ENCODE assay signal across 1 cellular context in the genomic region with DNA sequence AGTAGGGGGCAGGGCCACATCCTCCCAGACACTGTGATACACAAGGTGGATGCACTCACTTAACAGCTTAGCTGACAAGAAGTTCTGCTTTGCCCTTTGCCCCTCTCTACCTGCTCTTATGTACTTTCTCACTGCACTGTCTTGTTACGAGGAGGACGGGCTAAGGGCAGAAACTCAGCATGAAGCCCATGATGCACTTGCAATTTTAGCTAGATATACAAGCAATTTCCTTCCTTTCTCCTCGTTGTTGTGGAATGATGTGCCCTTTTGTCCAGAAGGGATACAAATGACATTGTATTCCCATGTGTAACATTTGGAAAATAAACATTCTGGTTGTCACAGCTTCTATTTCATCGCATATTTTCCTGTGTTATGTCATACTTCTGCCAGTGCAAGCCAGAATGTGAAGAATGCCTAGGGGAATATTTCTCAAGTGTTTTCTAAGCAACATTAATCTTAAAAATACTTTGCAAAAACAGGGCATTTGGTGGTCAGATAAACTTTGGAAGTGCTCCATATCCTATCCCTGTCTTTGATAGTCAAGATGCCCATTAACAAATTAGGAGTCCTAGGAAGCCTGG.
A peak's percentile ranks its signal among the peaks of the same experiment; 100 is the strongest.
TF ChIP-seq lines count a peak whose summit lies in the region.

No MANE protein-coding gene starts in this region.

TF ChIP-seq in HepG2, 621 proteins besides CTCF, POLR2A, EP300 and RAD21:
- TF ChIP-seq SALL2 (CRISPR knock-in tag; IDR thresholded peaks at IDR 0.05) (no peak), BCL6 (CRISPR knock-in tag; IDR thresholded peaks at IDR 0.05) (no peak), FOXA3 (CRISPR knock-in tag; IDR thresholded peaks at IDR 0.05) (0 out of 2 replicates have a peak, but pooled peaks have one; percentile 9), ZNF33A (CRISPR knock-in tag; IDR thresholded peaks at IDR 0.05; ENCODE audit: borderline replicate concordance) (no peak), ZNF75D (CRISPR knock-in tag; IDR thresholded peaks at IDR 0.05; ENCODE audit: borderline replicate concordance) (no peak), SALL1 (CRISPR knock-in tag; IDR thresholded peaks at IDR 0.05) (peak; percentile 31), SAP130 (CRISPR knock-in tag; IDR thresholded peaks at IDR 0.05; ENCODE audit: low read depth) (peak; percentile 28; the same call in 1 of the 2 replicates), MED1 (CRISPR knock-in tag; IDR thresholded peaks at IDR 0.05) (0 out of 2 replicates have a peak, but pooled peaks have one; percentile 29), NFYB (CRISPR knock-in tag; IDR thresholded peaks at IDR 0.05) (no peak), ZNF234 (CRISPR knock-in tag; conservative IDR thresholded peaks at IDR 0.05) (no peak), ZNF547 (CRISPR knock-in tag; IDR thresholded peaks at IDR 0.05) (no peak), SOX6 (IDR thresholded peaks at IDR 0.05) (no peak), SOX6 (CRISPR knock-in tag; IDR thresholded peaks at IDR 0.05) (peak; percentile 69), FOXP1 (IDR thresholded peaks at IDR 0.05) (no peak), FOXP1 (CRISPR knock-in tag; IDR thresholded peaks at IDR 0.05) (0 out of 2 replicates have a peak, but pooled peaks have one; percentile 7), TEAD3 (CRISPR knock-in tag; optimal IDR thresholded peaks at IDR 0.05; ENCODE audit: borderline replicate concordance) (peak; percentile 29), NFIC (IDR thresholded peaks at IDR 0.05; ENCODE audit: low read length) (no peak; the same call in 1 of the 2 replicates), ZNF776 (CRISPR knock-in tag; IDR thresholded peaks at IDR 0.05) (no peak), MAFG (CRISPR knock-in tag; IDR thresholded peaks at IDR 0.05) (no peak), HNF4A (CRISPR knock-in tag; IDR thresholded peaks at IDR 0.05) (peak; percentile 57), HNRNPK (IDR thresholded peaks at IDR 0.05; ENCODE audit: low read depth, low read length, poor library complexity, severe bottlenecking) (no peak), RARA (CRISPR knock-in tag; IDR thresholded peaks at IDR 0.05) (peak; percentile 15; the same call in 1 of the 2 replicates), POGZ (CRISPR knock-in tag; IDR thresholded peaks at IDR 0.05) (0 out of 2 replicates have a peak, but pooled peaks have one; percentile 34), FOSL2 (CRISPR knock-in tag; IDR thresholded peaks at IDR 0.05) (0 out of 2 replicates have a peak, but pooled peaks have one; percentile 18), ZNF543 (CRISPR knock-in tag; IDR thresholded peaks at IDR 0.05) (no peak), SOX5 (CRISPR knock-in tag; IDR thresholded peaks at IDR 0.05; ENCODE audit: borderline replicate concordance) (peak; percentile 64; the same call in 1 of the 2 replicates), SOX13 (IDR thresholded peaks at IDR 0.05) (no peak), SOX13 (CRISPR knock-in tag; conservative IDR thresholded peaks at IDR 0.05 in 1 of 2, IDR thresholded peaks at IDR 0.05 in 1 of 2) (peak in 1 of 2 experiments; percentile 70; a peak in 2 of 4 replicates), TOPORS (CRISPR knock-in tag; IDR thresholded peaks at IDR 0.05) (no peak), ISL2 (CRISPR knock-in tag; IDR thresholded peaks at IDR 0.05) (no peak), CREB1 (IDR thresholded peaks at IDR 0.05) (0 out of 2 replicates have a peak, but pooled peaks have one; percentile 9), CREB1 (CRISPR knock-in tag; IDR thresholded peaks at IDR 0.05) (peak; percentile 42; the same call in 1 of the 2 replicates)
- TF ChIP-seq, protein P1, sequence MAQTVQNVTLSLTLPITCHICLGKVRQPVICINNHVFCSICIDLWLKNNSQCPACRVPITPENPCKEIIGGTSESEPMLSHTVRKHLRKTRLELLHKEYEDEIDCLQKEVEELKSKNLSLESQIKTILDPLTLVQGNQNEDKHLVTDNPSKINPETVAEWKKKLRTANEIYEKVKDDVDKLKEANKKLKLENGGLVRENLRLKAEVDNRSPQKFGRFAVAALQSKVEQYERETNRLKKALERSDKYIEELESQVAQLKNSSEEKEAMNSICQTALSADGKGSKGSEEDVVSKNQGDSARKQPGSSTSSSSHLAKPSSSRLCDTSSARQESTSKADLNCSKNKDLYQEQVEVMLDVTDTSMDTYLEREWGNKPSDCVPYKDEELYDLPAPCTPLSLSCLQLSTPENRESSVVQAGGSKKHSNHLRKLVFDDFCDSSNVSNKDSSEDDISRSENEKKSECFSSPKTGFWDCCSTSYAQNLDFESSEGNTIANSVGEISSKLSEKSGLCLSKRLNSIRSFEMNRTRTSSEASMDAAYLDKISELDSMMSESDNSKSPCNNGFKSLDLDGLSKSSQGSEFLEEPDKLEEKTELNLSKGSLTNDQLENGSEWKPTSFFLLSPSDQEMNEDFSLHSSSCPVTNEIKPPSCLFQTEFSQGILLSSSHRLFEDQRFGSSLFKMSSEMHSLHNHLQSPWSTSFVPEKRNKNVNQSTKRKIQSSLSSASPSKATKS (CRISPR knock-in tag; IDR thresholded peaks at IDR 0.05), result no peak
- TF ChIP-seq, protein P2, sequence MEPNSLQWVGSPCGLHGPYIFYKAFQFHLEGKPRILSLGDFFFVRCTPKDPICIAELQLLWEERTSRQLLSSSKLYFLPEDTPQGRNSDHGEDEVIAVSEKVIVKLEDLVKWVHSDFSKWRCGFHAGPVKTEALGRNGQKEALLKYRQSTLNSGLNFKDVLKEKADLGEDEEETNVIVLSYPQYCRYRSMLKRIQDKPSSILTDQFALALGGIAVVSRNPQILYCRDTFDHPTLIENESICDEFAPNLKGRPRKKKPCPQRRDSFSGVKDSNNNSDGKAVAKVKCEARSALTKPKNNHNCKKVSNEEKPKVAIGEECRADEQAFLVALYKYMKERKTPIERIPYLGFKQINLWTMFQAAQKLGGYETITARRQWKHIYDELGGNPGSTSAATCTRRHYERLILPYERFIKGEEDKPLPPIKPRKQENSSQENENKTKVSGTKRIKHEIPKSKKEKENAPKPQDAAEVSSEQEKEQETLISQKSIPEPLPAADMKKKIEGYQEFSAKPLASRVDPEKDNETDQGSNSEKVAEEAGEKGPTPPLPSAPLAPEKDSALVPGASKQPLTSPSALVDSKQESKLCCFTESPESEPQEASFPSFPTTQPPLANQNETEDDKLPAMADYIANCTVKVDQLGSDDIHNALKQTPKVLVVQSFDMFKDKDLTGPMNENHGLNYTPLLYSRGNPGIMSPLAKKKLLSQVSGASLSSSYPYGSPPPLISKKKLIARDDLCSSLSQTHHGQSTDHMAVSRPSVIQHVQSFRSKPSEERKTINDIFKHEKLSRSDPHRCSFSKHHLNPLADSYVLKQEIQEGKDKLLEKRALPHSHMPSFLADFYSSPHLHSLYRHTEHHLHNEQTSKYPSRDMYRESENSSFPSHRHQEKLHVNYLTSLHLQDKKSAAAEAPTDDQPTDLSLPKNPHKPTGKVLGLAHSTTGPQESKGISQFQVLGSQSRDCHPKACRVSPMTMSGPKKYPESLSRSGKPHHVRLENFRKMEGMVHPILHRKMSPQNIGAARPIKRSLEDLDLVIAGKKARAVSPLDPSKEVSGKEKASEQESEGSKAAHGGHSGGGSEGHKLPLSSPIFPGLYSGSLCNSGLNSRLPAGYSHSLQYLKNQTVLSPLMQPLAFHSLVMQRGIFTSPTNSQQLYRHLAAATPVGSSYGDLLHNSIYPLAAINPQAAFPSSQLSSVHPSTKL (CRISPR knock-in tag; IDR thresholded peaks at IDR 0.05), result peak; percentile 54
- TF ChIP-seq, protein P3, sequence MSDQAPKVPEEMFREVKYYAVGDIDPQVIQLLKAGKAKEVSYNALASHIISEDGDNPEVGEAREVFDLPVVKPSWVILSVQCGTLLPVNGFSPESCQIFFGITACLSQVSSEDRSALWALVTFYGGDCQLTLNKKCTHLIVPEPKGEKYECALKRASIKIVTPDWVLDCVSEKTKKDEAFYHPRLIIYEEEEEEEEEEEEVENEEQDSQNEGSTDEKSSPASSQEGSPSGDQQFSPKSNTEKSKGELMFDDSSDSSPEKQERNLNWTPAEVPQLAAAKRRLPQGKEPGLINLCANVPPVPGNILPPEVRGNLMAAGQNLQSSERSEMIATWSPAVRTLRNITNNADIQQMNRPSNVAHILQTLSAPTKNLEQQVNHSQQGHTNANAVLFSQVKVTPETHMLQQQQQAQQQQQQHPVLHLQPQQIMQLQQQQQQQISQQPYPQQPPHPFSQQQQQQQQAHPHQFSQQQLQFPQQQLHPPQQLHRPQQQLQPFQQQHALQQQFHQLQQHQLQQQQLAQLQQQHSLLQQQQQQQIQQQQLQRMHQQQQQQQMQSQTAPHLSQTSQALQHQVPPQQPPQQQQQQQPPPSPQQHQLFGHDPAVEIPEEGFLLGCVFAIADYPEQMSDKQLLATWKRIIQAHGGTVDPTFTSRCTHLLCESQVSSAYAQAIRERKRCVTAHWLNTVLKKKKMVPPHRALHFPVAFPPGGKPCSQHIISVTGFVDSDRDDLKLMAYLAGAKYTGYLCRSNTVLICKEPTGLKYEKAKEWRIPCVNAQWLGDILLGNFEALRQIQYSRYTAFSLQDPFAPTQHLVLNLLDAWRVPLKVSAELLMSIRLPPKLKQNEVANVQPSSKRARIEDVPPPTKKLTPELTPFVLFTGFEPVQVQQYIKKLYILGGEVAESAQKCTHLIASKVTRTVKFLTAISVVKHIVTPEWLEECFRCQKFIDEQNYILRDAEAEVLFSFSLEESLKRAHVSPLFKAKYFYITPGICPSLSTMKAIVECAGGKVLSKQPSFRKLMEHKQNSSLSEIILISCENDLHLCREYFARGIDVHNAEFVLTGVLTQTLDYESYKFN (CRISPR knock-in tag; conservative IDR thresholded peaks at IDR 0.05), result peak; percentile 47; the same call in 1 of the 2 replicates
- TF ChIP-seq, protein P4, sequence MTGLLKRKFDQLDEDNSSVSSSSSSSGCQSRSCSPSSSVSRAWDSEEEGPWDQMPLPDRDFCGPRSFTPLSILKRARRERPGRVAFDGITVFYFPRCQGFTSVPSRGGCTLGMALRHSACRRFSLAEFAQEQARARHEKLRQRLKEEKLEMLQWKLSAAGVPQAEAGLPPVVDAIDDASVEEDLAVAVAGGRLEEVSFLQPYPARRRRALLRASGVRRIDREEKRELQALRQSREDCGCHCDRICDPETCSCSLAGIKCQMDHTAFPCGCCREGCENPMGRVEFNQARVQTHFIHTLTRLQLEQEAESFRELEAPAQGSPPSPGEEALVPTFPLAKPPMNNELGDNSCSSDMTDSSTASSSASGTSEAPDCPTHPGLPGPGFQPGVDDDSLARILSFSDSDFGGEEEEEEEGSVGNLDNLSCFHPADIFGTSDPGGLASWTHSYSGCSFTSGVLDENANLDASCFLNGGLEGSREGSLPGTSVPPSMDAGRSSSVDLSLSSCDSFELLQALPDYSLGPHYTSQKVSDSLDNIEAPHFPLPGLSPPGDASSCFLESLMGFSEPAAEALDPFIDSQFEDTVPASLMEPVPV (CRISPR knock-in tag; IDR thresholded peaks at IDR 0.05), result no peak
- TF ChIP-seq, protein P5, sequence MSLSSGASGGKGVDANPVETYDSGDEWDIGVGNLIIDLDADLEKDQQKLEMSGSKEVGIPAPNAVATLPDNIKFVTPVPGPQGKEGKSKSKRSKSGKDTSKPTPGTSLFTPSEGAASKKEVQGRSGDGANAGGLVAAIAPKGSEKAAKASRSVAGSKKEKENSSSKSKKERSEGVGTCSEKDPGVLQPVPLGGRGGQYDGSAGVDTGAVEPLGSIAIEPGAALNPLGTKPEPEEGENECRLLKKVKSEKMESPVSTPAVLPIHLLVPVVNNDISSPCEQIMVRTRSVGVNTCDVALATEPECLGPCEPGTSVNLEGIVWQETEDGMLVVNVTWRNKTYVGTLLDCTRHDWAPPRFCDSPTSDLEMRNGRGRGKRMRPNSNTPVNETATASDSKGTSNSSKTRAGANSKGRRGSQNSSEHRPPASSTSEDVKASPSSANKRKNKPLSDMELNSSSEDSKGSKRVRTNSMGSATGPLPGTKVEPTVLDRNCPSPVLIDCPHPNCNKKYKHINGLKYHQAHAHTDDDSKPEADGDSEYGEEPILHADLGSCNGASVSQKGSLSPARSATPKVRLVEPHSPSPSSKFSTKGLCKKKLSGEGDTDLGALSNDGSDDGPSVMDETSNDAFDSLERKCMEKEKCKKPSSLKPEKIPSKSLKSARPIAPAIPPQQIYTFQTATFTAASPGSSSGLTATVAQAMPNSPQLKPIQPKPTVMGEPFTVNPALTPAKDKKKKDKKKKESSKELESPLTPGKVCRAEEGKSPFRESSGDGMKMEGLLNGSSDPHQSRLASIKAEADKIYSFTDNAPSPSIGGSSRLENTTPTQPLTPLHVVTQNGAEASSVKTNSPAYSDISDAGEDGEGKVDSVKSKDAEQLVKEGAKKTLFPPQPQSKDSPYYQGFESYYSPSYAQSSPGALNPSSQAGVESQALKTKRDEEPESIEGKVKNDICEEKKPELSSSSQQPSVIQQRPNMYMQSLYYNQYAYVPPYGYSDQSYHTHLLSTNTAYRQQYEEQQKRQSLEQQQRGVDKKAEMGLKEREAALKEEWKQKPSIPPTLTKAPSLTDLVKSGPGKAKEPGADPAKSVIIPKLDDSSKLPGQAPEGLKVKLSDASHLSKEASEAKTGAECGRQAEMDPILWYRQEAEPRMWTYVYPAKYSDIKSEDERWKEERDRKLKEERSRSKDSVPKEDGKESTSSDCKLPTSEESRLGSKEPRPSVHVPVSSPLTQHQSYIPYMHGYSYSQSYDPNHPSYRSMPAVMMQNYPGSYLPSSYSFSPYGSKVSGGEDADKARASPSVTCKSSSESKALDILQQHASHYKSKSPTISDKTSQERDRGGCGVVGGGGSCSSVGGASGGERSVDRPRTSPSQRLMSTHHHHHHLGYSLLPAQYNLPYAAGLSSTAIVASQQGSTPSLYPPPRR (CRISPR knock-in tag; IDR thresholded peaks at IDR 0.05; ENCODE audit: borderline replicate concordance), result peak; percentile 19; the same call in 1 of the 2 replicates
- TF ChIP-seq, protein P6, sequence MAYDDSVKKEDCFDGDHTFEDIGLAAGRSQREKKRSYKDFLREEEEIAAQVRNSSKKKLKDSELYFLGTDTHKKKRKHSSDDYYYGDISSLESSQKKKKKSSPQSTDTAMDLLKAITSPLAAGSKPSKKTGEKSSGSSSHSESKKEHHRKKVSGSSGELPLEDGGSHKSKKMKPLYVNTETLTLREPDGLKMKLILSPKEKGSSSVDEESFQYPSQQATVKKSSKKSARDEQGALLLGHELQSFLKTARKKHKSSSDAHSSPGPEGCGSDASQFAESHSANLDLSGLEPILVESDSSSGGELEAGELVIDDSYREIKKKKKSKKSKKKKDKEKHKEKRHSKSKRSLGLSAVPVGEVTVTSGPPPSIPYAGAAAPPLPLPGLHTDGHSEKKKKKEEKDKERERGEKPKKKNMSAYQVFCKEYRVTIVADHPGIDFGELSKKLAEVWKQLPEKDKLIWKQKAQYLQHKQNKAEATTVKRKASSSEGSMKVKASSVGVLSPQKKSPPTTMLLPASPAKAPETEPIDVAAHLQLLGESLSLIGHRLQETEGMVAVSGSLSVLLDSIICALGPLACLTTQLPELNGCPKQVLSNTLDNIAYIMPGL (CRISPR knock-in tag; IDR thresholded peaks at IDR 0.05; ENCODE audit: borderline replicate concordance in 1 of 2, low read depth in 1 of 2), result no peak
